ENCODE assay signal across 1 cellular context in the genomic region with DNA sequence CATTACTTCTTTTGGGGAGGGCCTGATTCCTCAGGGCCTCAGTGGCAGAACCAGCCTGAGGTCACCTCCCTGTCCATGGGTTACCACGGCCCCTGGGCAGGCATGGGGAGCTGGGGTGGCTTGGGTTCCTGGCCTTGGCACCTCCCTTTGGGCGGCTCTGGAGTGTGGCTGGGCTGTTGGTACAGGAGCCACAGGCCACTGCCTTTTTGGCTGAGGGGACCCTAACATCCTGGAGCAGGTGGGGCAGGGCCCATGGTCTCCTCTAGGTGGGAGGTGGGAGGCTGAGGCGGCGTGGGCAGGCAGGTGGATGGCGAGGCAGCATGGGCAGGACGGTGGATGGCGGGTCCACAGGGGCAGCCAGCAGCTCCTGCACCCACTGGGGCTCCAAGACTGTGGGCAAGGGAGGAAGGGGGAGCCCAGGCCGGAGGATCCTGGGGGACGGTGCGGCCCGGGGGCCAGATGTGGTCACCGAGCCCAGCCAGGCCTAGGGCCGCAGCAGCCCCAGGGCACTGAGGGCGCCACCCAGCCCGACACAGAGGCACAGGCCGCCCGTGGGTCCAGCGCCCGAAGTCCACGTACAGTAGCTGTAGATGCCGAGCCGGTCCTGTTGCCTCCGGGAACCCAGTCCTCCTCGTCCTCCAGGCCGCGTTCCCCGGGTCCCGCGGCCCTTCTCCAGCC.
TF ChIP-seq lines count a peak whose summit lies in the region.

No MANE protein-coding gene starts in this region.

TF ChIP-seq in GM23338, 12 proteins besides CTCF, POLR2A, EP300 and RAD21 (continued from another document):
- no peak for TF ChIP-seq ZNF462 (CRISPR knock-in tag; IDR thresholded peaks at IDR 0.05)
- TF ChIP-seq, protein P1, sequence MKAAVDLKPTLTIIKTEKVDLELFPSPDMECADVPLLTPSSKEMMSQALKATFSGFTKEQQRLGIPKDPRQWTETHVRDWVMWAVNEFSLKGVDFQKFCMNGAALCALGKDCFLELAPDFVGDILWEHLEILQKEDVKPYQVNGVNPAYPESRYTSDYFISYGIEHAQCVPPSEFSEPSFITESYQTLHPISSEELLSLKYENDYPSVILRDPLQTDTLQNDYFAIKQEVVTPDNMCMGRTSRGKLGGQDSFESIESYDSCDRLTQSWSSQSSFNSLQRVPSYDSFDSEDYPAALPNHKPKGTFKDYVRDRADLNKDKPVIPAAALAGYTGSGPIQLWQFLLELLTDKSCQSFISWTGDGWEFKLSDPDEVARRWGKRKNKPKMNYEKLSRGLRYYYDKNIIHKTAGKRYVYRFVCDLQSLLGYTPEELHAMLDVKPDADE (IDR thresholded peaks at IDR 0.05) = no peak
TF ChIP-seq in GM23338: peak in this region for 0.
